Comparison of ENCODE assay signal across 14 cellular contexts in genomic region chr11:111176603-111177002, GRCh38.
DNase-seq lines count a peak whose midpoint lies in the region; ATAC-seq and TF ChIP-seq lines count a peak whose summit lies in the region.
"Had no signal": no experiment of that assay in that cellular context is flagged by ENCODE, and none has a peak within 500 bp of the region (broad histone marks: within the 10 kb centered on the region; RNA-seq: fewer than 3 reads in every experiment).

No MANE protein-coding gene starts in this region.

- ATAC-seq in GM18868 (IDR thresholded peaks at IDR 0.05; ENCODE audit: unreplicated experiment) (peak; percentile 29), GM21576 (IDR thresholded peaks at IDR 0.05; ENCODE audit: unreplicated experiment) (peak; percentile 48), HG03139 (IDR thresholded peaks at IDR 0.05; ENCODE audit: unreplicated experiment) (peak; percentile 44)
- ATAC-seq: heart right ventricle had no signal

- no peaks in the 10 kb centered on the region for H3K36me3 Mint-ChIP-seq in activated T-helper 1 cell treated with anti-CD3 and anti-CD28 coated beads, Interleukin-12 subunit alpha, Interleukin-12 subunit beta, Interleukin-2, Interleukin-4 antibody, amounts not matched to agents 30 ng/mL and 10 ng/mL and 1 ng/mL, durations not matched to agents 14 hours and 24 hours and 36 hours (ENCODE audit: low read depth)

- no peak overlapping the region for H3K4me3 ChIP-seq in epithelial cell of esophagus (ENCODE audit: low read length)
- H3K4me3 ChIP-seq: heart right ventricle, MG63, SJCRH30 had no signal

- TF ChIP-seq CTCF in epithelial cell of esophagus (IDR thresholded peaks at IDR 0.05; ENCODE audit: insufficient read depth, low read depth, low read length, missing control alignments): no peak

- H3K27me3 Mint-ChIP-seq in activated T-helper 1 cell treated with anti-CD3 and anti-CD28 coated beads, Interleukin-12 subunit alpha, Interleukin-12 subunit beta, Interleukin-2, Interleukin-4 antibody, amounts not matched to agents 30 ng/mL and 10 ng/mL and 1 ng/mL, durations not matched to agents 14 hours and 24 hours and 36 hours (ENCODE audit: insufficient read depth): no peaks in the 10 kb centered on the region
- H3K27me3 Mint-ChIP-seq: activated T-cell treated with anti-CD3 and anti-CD28 coated beads, Interleukin-2, amount 50 U/mL, for 24 hours had no signal

- H3K9me3 Mint-ChIP-seq in activated T-helper 1 cell treated with anti-CD3 and anti-CD28 coated beads, Interleukin-12 subunit alpha, Interleukin-12 subunit beta, Interleukin-2, Interleukin-4 antibody, amounts not matched to agents 30 ng/mL and 10 ng/mL and 1 ng/mL, durations not matched to agents 14 hours and 24 hours and 36 hours: no peaks in the 10 kb centered on the region
- H3K9me3 Mint-ChIP-seq: activated T-cell treated with anti-CD3 and anti-CD28 coated beads, Interleukin-2, amount 50 U/mL, for 24 hours; effector memory CD8-positive, alpha-beta T cell had no signal

- H3K4me1 Mint-ChIP-seq in activated T-helper 1 cell treated with anti-CD3 and anti-CD28 coated beads, Interleukin-12 subunit alpha, Interleukin-12 subunit beta, Interleukin-2, Interleukin-4 antibody, amounts not matched to agents 30 ng/mL and 10 ng/mL and 1 ng/mL, durations not matched to agents 14 hours and 24 hours and 36 hours (ENCODE audit: low read depth): peaks cover 5% of the 10 kb centered on the region

- H3K27ac Mint-ChIP-seq in activated T-helper 1 cell treated with anti-CD3 and anti-CD28 coated beads, Interleukin-12 subunit alpha, Interleukin-12 subunit beta, Interleukin-2, Interleukin-4 antibody, amounts not matched to agents 30 ng/mL and 10 ng/mL and 1 ng/mL, durations not matched to agents 14 hours and 24 hours and 36 hours: no peak overlapping the region
- H3K27ac Mint-ChIP-seq: activated T-cell treated with anti-CD3 and anti-CD28 coated beads, Interleukin-2, amount 50 U/mL, for 24 hours; effector memory CD8-positive, alpha-beta T cell had no signal

- no peak overlapping the region for H3K4me3 Mint-ChIP-seq in activated T-helper 1 cell treated with anti-CD3 and anti-CD28 coated beads, Interleukin-12 subunit alpha, Interleukin-12 subunit beta, Interleukin-2, Interleukin-4 antibody, amounts not matched to agents 30 ng/mL and 10 ng/mL and 1 ng/mL, durations not matched to agents 14 hours and 24 hours and 36 hours
- H3K4me3 Mint-ChIP-seq: activated T-cell treated with anti-CD3 and anti-CD28 coated beads, Interleukin-2, amount 50 U/mL, for 24 hours; effector memory CD8-positive, alpha-beta T cell had no signal

- intact Hi-C loops in activated T-helper 1 cell treated with anti-CD3 and anti-CD28 coated beads, Interleukin-12 subunit alpha, Interleukin-12 subunit beta, Interleukin-2, Interleukin-4 antibody, amounts not matched to agents 30 ng/mL and 10 ng/mL and 1 ng/mL, durations not matched to agents 14 hours and 24 hours and 36 hours (cut with micrococcal nuclease): no loop called here

- DNase-seq in epithelial cell of esophagus (ENCODE audit: low read depth) (peak; percentile 36), NCI-H1048 (lab: John Stamatoyannopoulos, UW) (no peak), iPS-NIHi7 (ENCODE audit: extremely low spot score) (no peak), HuH-7 (ENCODE audit: low spot score) (no peak)
- DNase-seq in activated T-helper 1 cell treated with anti-CD3 and anti-CD28 coated beads, Interleukin-12 subunit alpha, Interleukin-12 subunit beta, Interleukin-2, Interleukin-4 antibody, amounts not matched to agents 30 ng/mL and 10 ng/mL and 1 ng/mL, durations not matched to agents 14 hours and 24 hours and 36 hours (ENCODE audit: low spot score): no peak
- DNase-seq: activated T-cell treated with anti-CD3 and anti-CD28 coated beads, Interleukin-2, amount 50 U/mL, for 24 hours; effector memory CD8-positive, alpha-beta T cell; heart right ventricle; MG63; NCI-H510A treated with DMSO at 0.1 percent for 48 hours; SJCRH30 had no signal
